ENCODE assay signal across 8 cellular contexts in genomic region chr18:33578371-33579146, GRCh38. TPM values are rescaled to one million over a fixed set of nuclear protein-coding genes. Genes with fewer than 3 reads are reported as not detected.
DNase-seq lines count a peak whose midpoint lies in the region; ATAC-seq and TF ChIP-seq lines count a peak whose summit lies in the region.

No MANE protein-coding gene starts in this region.

- no peaks in the 10 kb centered on the region for H3K36me3 Mint-ChIP-seq in effector memory CD8-positive, alpha-beta T cell (ENCODE audit: insufficient read depth)

- peak overlapping the region; percentile 84 for H3K27ac ChIP-seq in neural cell (ENCODE audit: low read length)

- peaks cover 0 to 12% of the 10 kb centered on the region in 2 donors for H3K9me3 Mint-ChIP-seq in effector memory CD8-positive, alpha-beta T cell

- TF ChIP-seq RAD21 in neural cell (conservative IDR thresholded peaks at IDR 0.05): no peak

- H3K4me1 Mint-ChIP-seq in effector memory CD8-positive, alpha-beta T cell (ENCODE audit: low read depth in 2 of 2): peaks cover 0 to 4% of the 10 kb centered on the region in 2 donors

- H3K4me3 ChIP-seq in NT2/D1 (ENCODE audit: insufficient read length, low read depth): peak overlapping the region; percentile 46
- H3K4me3 ChIP-seq in fibroblast of mammary gland (ENCODE audit: control insufficient read depth, low read depth, low read length): peak overlapping the region; percentile 34
- H3K4me3 ChIP-seq in neural cell (ENCODE audit: low read length): peak overlapping the region; percentile 73

- peaks cover 5% of the 10 kb centered on the region for H3F3A ChIP-seq in neural cell (ENCODE audit: insufficient read depth, low read length, poor library complexity, severe bottlenecking)

- peaks cover 6 to 9% of the 10 kb centered on the region in 2 donors for H3K27me3 Mint-ChIP-seq in effector memory CD8-positive, alpha-beta T cell

- TF ChIP-seq CTCF in GM10248 (IDR thresholded peaks at IDR 0.05; ENCODE audit: control extremely low read depth, extremely low read depth, low read depth, missing control alignments): no peak
- no peak for TF ChIP-seq CTCF in fibroblast of mammary gland (conservative IDR thresholded peaks at IDR 0.05; ENCODE audit: control insufficient read depth, insufficient read depth, low read depth, low read length)
- no peak for TF ChIP-seq CTCF in neural cell (IDR thresholded peaks at IDR 0.05; ENCODE audit: poor library complexity, severe bottlenecking)

- no peak for TF ChIP-seq EP300 in neural cell (conservative IDR thresholded peaks at IDR 0.05; ENCODE audit: poor library complexity, severe bottlenecking)

- H3K4me1 ChIP-seq in NT2/D1 (ENCODE audit: insufficient read depth, insufficient read length): peaks cover 3% of the 10 kb centered on the region

- H3K79me2 ChIP-seq in neural cell (replicated peaks; ENCODE audit: insufficient read depth, low read length): peaks cover 63% of the 10 kb centered on the region

- CTCF ChIA-PET in GM10248 (lab: Yijun Ruan, JAX): no interaction called here

- H3K27ac Mint-ChIP-seq in effector memory CD8-positive, alpha-beta T cell: no peak overlapping the region

- no peak overlapping the region for H3K4me3 Mint-ChIP-seq in effector memory CD8-positive, alpha-beta T cell

- no peaks in the 10 kb centered on the region for H3K9me2 ChIP-seq in neural cell (ENCODE audit: insufficient read depth, low read length)

- ATAC-seq in HG02759 (IDR thresholded peaks at IDR 0.05; ENCODE audit: unreplicated experiment): no peak
- no peak for ATAC-seq in effector memory CD8-positive, alpha-beta T cell (replicated peaks)
- no peak for ATAC-seq in HG03521 (IDR thresholded peaks at IDR 0.05; ENCODE audit: unreplicated experiment)

- DNase-seq in GM10248 (ENCODE audit: extremely low spot score) (peak; percentile 40), NT2/D1 (ENCODE audit: low read depth, low spot score) (no peak), fibroblast of mammary gland (ENCODE audit: low read depth) (no peak)
- no peak for DNase-seq in effector memory CD8-positive, alpha-beta T cell
- no peak for DNase-seq in activated naive CD4-positive, alpha-beta T cell treated with Interleukin-2 at 50 U/mL for 16 hours

- peak overlapping the region; percentile 83 for H3K4me2 ChIP-seq in neural cell (ENCODE audit: low read length)

- H3K36me3 ChIP-seq in NT2/D1 (ENCODE audit: insufficient read depth, insufficient read length, low read length) (no peaks in the 10 kb centered on the region), neural cell (ENCODE audit: insufficient read depth, low read length) (no peaks in the 10 kb centered on the region)

- POLR2A ChIA-PET in GM10248 (lab: Yijun Ruan, JAX): no interaction called here

- H3K9ac ChIP-seq in NT2/D1 (ENCODE audit: insufficient read length, low read depth): peak overlapping the region; percentile 42
- H3K9ac ChIP-seq in neural cell (ENCODE audit: low read length): peak overlapping the region; percentile 82

- no peaks in the 10 kb centered on the region for H4K20me1 ChIP-seq in neural cell (ENCODE audit: insufficient read depth)

- no peaks in the 10 kb centered on the region for H3K9me3 ChIP-seq in NT2/D1 (ENCODE audit: insufficient read depth, low read length)
- H3K9me3 ChIP-seq in neural cell (ENCODE audit: low read length): no peaks in the 10 kb centered on the region

- H3K27me3 ChIP-seq in NT2/D1 (ENCODE audit: insufficient read depth, insufficient read length) (peaks cover 32% of the 10 kb centered on the region), neural cell (ENCODE audit: insufficient read depth, low read depth, low read length) (no peaks in the 10 kb centered on the region)

- H2AFZ ChIP-seq in neural cell (ENCODE audit: low read depth, low read length): peak overlapping the region; percentile 22

TF ChIP-seq in neural cell, 6 proteins besides CTCF, POLR2A, EP300 and RAD21:
- no peak for TF ChIP-seq EZH2 (IDR thresholded peaks at IDR 0.05; ENCODE audit: borderline replicate concordance, insufficient read depth, low read length, poor library complexity, severe bottlenecking)
- peak; percentile 16 for TF ChIP-seq TAF1 (IDR thresholded peaks at IDR 0.05; ENCODE audit: low read depth)
- TF ChIP-seq REST (IDR thresholded peaks at IDR 0.05; ENCODE audit: borderline replicate concordance): peak; percentile 57
- no peak for TF ChIP-seq MXI1 (conservative IDR thresholded peaks at IDR 0.05; ENCODE audit: poor library complexity, severe bottlenecking)
- TF ChIP-seq SMC3 (conservative IDR thresholded peaks at IDR 0.05; ENCODE audit: poor library complexity): no peak
- no peak for TF ChIP-seq POLR2AphosphoS5 (IDR thresholded peaks at IDR 0.05)

RNA-seq across cellular contexts. Expression of gene ASXL3, which starts 0.5 kb away (rescaled TPM):
- polyA plus RNA-seq in neural cell: 14.4 and 15.2 TPM in 2 replicates
- polyA minus RNA-seq in neural cell: 103 and 144 TPM in 2 replicates
